Comparison of ENCODE assay signal across 7 cellular contexts in the genomic region with DNA sequence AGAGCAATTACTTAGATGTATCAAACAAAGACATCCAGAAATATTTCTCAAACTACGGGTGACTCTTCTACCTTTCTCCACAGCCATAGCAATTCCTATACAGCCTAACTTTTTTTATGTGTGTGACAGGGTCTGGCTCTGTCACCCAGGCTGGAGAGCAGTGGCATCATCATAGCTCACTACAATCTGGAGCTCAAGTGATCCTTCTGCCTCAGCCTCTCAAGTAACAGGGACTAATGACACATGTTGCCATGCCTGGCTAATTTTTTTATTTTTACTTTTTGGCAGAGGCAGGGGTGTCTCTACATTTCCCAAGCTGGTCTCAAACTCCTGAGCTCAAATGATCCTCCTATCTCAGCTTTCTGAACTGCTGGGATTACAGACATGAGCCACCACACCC.
"Had no signal": no experiment of that assay in that cellular context is flagged by ENCODE, and none has a peak within 500 bp of the region (broad histone marks: within the 10 kb centered on the region; RNA-seq: fewer than 3 reads in every experiment).

No MANE protein-coding gene starts in this region.

- H3K27ac ChIP-seq: GM23248, HL-60 had no signal

- H2AFZ ChIP-seq: GM23248 had no signal

- H3K4me3 ChIP-seq: GM23248, K562 had no signal

- ATAC-seq: HepG2, K562 had no signal

- DNase-seq: GM23248, GOT3, H7, HCEC 1CT had no signal

- H3K9ac ChIP-seq: GM23248 had no signal
